18 cellular contexts compared by ENCODE assay signal in genomic region chr15:53446376-53446775, GRCh38.
A peak's percentile ranks its signal among the peaks of the same experiment; 100 is the strongest.
DNase-seq lines count a peak whose midpoint lies in the region; ATAC-seq and TF ChIP-seq lines count a peak whose summit lies in the region.
"Had no signal": no experiment of that assay in that cellular context is flagged by ENCODE, and none has a peak within 500 bp of the region (broad histone marks: within the 10 kb centered on the region; RNA-seq: fewer than 3 reads in every experiment).

No MANE protein-coding gene starts in this region.

- H3K27ac ChIP-seq in Karpas-422 (ENCODE audit: low read length): no peak overlapping the region
- H3K27ac ChIP-seq: BLaER1, SJCRH30 had no signal

- no peak overlapping the region for H3K4me3 ChIP-seq in Karpas-422 (ENCODE audit: low read length)
- H3K4me3 ChIP-seq: BLaER1, SJCRH30 had no signal

- H3K36me3 Mint-ChIP-seq in endothelial cell (ENCODE audit: low read depth, unreplicated experiment): no peaks in the 10 kb centered on the region
- H3K36me3 Mint-ChIP-seq: CD8-positive, alpha-beta T cell had no signal

- no peaks in the 10 kb centered on the region for H3K9me3 Mint-ChIP-seq in endothelial cell (ENCODE audit: unreplicated experiment)
- H3K9me3 Mint-ChIP-seq: CD8-positive, alpha-beta T cell had no signal

- H3K27ac Mint-ChIP-seq in endothelial cell (ENCODE audit: unreplicated experiment): no peak overlapping the region
- H3K27ac Mint-ChIP-seq: CD8-positive, alpha-beta T cell; T-helper 17 cell had no signal

- no peak overlapping the region for H3K4me2 ChIP-seq in Karpas-422 (ENCODE audit: low read depth, low read length, poor library complexity, severe bottlenecking)
- H3K4me2 ChIP-seq: BLaER1 had no signal

- H3K27me3 Mint-ChIP-seq in endothelial cell (ENCODE audit: unreplicated experiment): no peaks in the 10 kb centered on the region

- no peaks in the 10 kb centered on the region for H3K4me1 ChIP-seq in Karpas-422 (ENCODE audit: low read length)
- H3K4me1 ChIP-seq: SJCRH30 had no signal

- no peaks in the 10 kb centered on the region; the same call in 1 of the 2 replicates for H3K9me2 ChIP-seq in Karpas-422 (replicated peaks; ENCODE audit: insufficient read depth, low read length)

- no peaks in the 10 kb centered on the region for H3K36me3 ChIP-seq in Karpas-422 (ENCODE audit: insufficient read depth, low read length)
- H3K36me3 ChIP-seq: BLaER1, SJCRH30 had no signal

- TF ChIP-seq CTCF in endothelial cell (IDR thresholded peaks at IDR 0.05; ENCODE audit: unreplicated experiment): no peak

- H3K9ac ChIP-seq in Karpas-422 (ENCODE audit: low read length): no peak overlapping the region
- H3K9ac ChIP-seq: BLaER1 had no signal

- H2AFZ ChIP-seq in Karpas-422 (ENCODE audit: low read length): no peak overlapping the region

- no peaks in the 10 kb centered on the region for H3K27me3 ChIP-seq in Karpas-422 (ENCODE audit: low read length)
- H3K27me3 ChIP-seq: BLaER1, SJCRH30 had no signal

- H3K9me3 ChIP-seq in Karpas-422 (ENCODE audit: low read length): no peaks in the 10 kb centered on the region
- H3K9me3 ChIP-seq: BLaER1, SJCRH30 had no signal

- DNase-seq in NCI-H1417 (lab: John Stamatoyannopoulos, UW) (peak in 2 of 3 experiments; percentile 36 to 48), NCI-H1417 treated with DMSO at 0.1 percent for 48 hours (lab: John Stamatoyannopoulos, UW) (no peak), COLO668 (lab: John Stamatoyannopoulos, UW; ENCODE audit: unreplicated experiment) (peak; percentile 13), NCI-H524 treated with DMSO at 0.1 percent for 48 hours (lab: John Stamatoyannopoulos, UW) (peak; percentile 10), left lobe of liver (ENCODE audit: low spot score) (peak; percentile 53), endothelial cell (ENCODE audit: low spot score) (no peak), Karpas-422 (no peak), medulla oblongata (ENCODE audit: extremely low spot score) (no peak)
- DNase-seq: CD8-positive, alpha-beta T cell; EL; KBM-7; NCI-H1436 treated with DMSO at 0.1 percent for 48 hours; NCI-H2029 treated with DMSO at 0.1 percent for 48 hours; NCI-H226; OCI-M1; T-helper 17 cell had no signal

- no peak for ATAC-seq in left lobe of liver
- ATAC-seq: CD8-positive, alpha-beta T cell; T-helper 17 cell had no signal

- no peaks in the 10 kb centered on the region for H3K4me1 Mint-ChIP-seq in endothelial cell (ENCODE audit: unreplicated experiment)
- H3K4me1 Mint-ChIP-seq: T-helper 17 cell had no signal

- no peak overlapping the region for H3K4me3 Mint-ChIP-seq in endothelial cell (ENCODE audit: unreplicated experiment)
- H3K4me3 Mint-ChIP-seq: CD8-positive, alpha-beta T cell; T-helper 17 cell had no signal

- H4K20me1 ChIP-seq in Karpas-422 (ENCODE audit: insufficient read depth, low read depth, low read length): no peaks in the 10 kb centered on the region
- H4K20me1 ChIP-seq: BLaER1 had no signal

- no peaks in the 10 kb centered on the region for H3K79me2 ChIP-seq in Karpas-422 (ENCODE audit: low read length)

Comparison
In these comparisons a context has a peak if more than half of its experiments do, and no peak if none do; other contexts are left out.
1. DNase-seq: peak in NCI-H1417 (2 of 3), COLO668 (single experiment), NCI-H524 treated with DMSO at 0.1 percent for 48 hours (single experiment) and left lobe of liver (single experiment); none in NCI-H1417 treated with DMSO at 0.1 percent for 48 hours (single experiment), endothelial cell (single experiment), Karpas-422 (single experiment) and medulla oblongata (single experiment).